Comparison of ENCODE assay signal across 28 cellular contexts in genomic region chr5:127695336-127695735, GRCh38. TPM values are rescaled to one million over a fixed set of nuclear protein-coding genes. Genes with fewer than 3 reads are reported as not detected.
"Had no signal": no experiment of that assay in that cellular context is flagged by ENCODE, and none has a peak within 500 bp of the region (broad histone marks: within the 10 kb centered on the region; RNA-seq: fewer than 3 reads in every experiment).

No MANE protein-coding gene starts in this region.

- H3K4me1 ChIP-seq: esophagus squamous epithelium, gastroesophageal sphincter, lower lobe of right lung, right lobe of liver, vagina had no signal

- FAIRE-seq: astrocyte had no signal

- DNase-seq: activated B cell treated with CpG ODN at 0.5 μM for 24 hours; activated CD4-positive, alpha-beta T cell treated with anti-CD3 and anti-CD28 coated beads for 36 hours; activated CD4-positive, alpha-beta T cell treated with anti-CD3 and anti-CD28 coated beads, Interleukin-2, amount 50 U/mL, for 4 hours; activated naive CD4-positive, alpha-beta T cell treated with Interleukin-2 at 50 U/mL for 16 hours; activated naive CD8-positive, alpha-beta T cell treated with anti-CD3 and anti-CD28 coated beads for 36 hours; activated T-cell treated with anti-CD3 and anti-CD28 coated beads, Interleukin-2, amount 50 U/mL, for 48 hours; esophagus squamous epithelium; heart left ventricle; islet precursor cell; left cardiac atrium; lower lobe of right lung; mesendoderm; mucosa of descending colon; naive B cell; nucleus accumbens; right lobe of liver; stimulated activated CD4-positive, alpha-beta T cell treated with anti-CD3 and anti-CD28 coated beads, Interleukin-15, amount 100 ng/mL, for 24 hours; stimulated activated CD8-positive, alpha-beta memory T cell treated with anti-CD3 and anti-CD28 coated beads, Interleukin-4, amount 100 ng/mL, for 48 hours; stimulated activated naive B cell treated with anti-CD40 and anti-IgM and Interleukin-4, amounts not matched to agents 10 μg/mL and 1 μg/mL and 100 μg/mL, for 72 hours; T1000 had no signal

- H3K4me3 ChIP-seq: coronary artery, esophagus squamous epithelium, gastroesophageal sphincter, heart left ventricle, lower lobe of right lung, mucosa of descending colon, right lobe of liver, smooth muscle cell, thoracic aorta, vagina had no signal

- H3K27ac ChIP-seq: coronary artery, esophagus squamous epithelium, gastroesophageal sphincter, heart left ventricle, lower lobe of right lung, parathyroid adenoma, right lobe of liver, thoracic aorta, vagina had no signal

- H3K9me3 ChIP-seq: esophagus squamous epithelium, gastroesophageal sphincter, heart left ventricle, lower lobe of right lung, mucosa of descending colon, right lobe of liver, thoracic aorta, vagina had no signal

- H3K9ac ChIP-seq: parathyroid adenoma had no signal

- H3K36me3 ChIP-seq: esophagus squamous epithelium, gastroesophageal sphincter, heart left ventricle, lower lobe of right lung, right lobe of liver, thoracic aorta, vagina had no signal

- H3K27me3 ChIP-seq: esophagus squamous epithelium, gastroesophageal sphincter, heart left ventricle, right lobe of liver, vagina had no signal

RNA-seq across cellular contexts. Expression of gene CCDC192, which starts 7.9 kb away (rescaled TPM):
- total RNA-seq: activated B cell treated with CpG ODN at 0.5 μM for 24 hours; activated CD4-positive, alpha-beta T cell treated with anti-CD3 and anti-CD28 coated beads for 36 hours; activated CD8-positive, alpha-beta memory T cell treated with anti-CD3 and anti-CD28 coated beads for 36 hours; activated naive CD8-positive, alpha-beta T cell treated with anti-CD3 and anti-CD28 coated beads for 36 hours; astrocyte; esophagus squamous epithelium; left cardiac atrium; lower lobe of right lung; right lobe of liver; smooth muscle cell; thoracic aorta; vagina had no signal

RNA-seq across cellular contexts. Expression of gene CTXN3, which starts 46.5 kb away (rescaled TPM):
- total RNA-seq: activated B cell treated with CpG ODN at 0.5 μM for 24 hours; activated CD4-positive, alpha-beta T cell treated with anti-CD3 and anti-CD28 coated beads for 36 hours; activated CD8-positive, alpha-beta memory T cell treated with anti-CD3 and anti-CD28 coated beads for 36 hours; activated naive CD8-positive, alpha-beta T cell treated with anti-CD3 and anti-CD28 coated beads for 36 hours; astrocyte; heart left ventricle; left cardiac atrium; lower lobe of right lung; mucosa of descending colon; right lobe of liver; smooth muscle cell; thoracic aorta; vagina had no signal
